ENCODE assay signal across 13 cellular contexts in the genomic region with DNA sequence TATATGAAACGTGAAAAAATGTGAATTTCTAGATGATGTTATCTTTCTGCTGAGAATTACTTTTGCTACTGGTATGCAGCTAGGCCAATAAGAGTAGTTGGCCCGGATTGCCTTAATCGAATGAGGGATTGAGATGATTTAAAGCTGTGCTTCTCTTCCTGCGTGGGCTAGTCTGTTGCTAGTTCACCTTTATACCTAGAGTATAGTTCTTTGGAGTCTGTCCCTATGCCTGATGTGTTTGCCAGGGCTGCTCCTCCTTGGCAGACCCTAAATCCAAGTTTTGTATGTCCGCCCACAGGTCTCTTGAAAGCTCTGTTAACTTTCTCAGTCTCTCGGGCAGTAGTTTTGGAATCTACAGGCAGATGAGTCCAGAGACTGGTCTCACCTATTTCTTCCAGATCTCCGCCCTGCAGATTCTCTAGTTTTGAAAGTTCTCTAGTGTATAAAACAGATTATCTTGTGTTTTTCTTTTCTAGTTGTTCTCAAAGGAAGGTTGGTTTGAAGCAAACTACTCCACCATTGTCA.
DNase-seq lines count a peak whose midpoint lies in the region; ATAC-seq and TF ChIP-seq lines count a peak whose summit lies in the region.
"Had no signal": no experiment of that assay in that cellular context is flagged by ENCODE, and none has a peak within 500 bp of the region (broad histone marks: within the 10 kb centered on the region; RNA-seq: fewer than 3 reads in every experiment).

No MANE protein-coding gene starts in this region.

- H3K9me3 Mint-ChIP-seq in CD8-positive, alpha-beta T cell: peaks cover under 1% of the 10 kb centered on the region

- ATAC-seq in GM18517 (IDR thresholded peaks at IDR 0.05; ENCODE audit: unreplicated experiment): peak; percentile 8
- peak; percentile 14 for ATAC-seq in HG02759 (IDR thresholded peaks at IDR 0.05; ENCODE audit: unreplicated experiment)
- no peak for ATAC-seq in CD8-positive, alpha-beta T cell

- H3K27me3 ChIP-seq in adrenal gland (no peaks in the 10 kb centered on the region), sigmoid colon (no peaks in the 10 kb centered on the region)
- H3K27me3 ChIP-seq in CD8-positive, alpha-beta T cell (ENCODE audit: insufficient read depth, low read length): no peaks in the 10 kb centered on the region

- TF ChIP-seq CTCF in adrenal gland (IDR thresholded peaks at IDR 0.05) (no peak), sigmoid colon (IDR thresholded peaks at IDR 0.05) (no peak)
- TF ChIP-seq CTCF in CD8-positive, alpha-beta T cell (IDR thresholded peaks at IDR 0.05): no peak

- POLR2A ChIA-PET in CD8-positive, alpha-beta T cell (lab: Charles Lee): no interaction called here

- intact Hi-C loops in adrenal gland (cut with DNase I) (no loop called here), sigmoid colon (cut with DNase I) (no loop called here)
- intact Hi-C loops in CD8-positive, alpha-beta T cell (cut with DNase I, micrococcal nuclease): no loop called here

- TF ChIP-seq POLR2A in adrenal gland (IDR thresholded peaks at IDR 0.05) (no peak), sigmoid colon (IDR thresholded peaks at IDR 0.05) (no peak), erythroblast (IDR thresholded peaks at IDR 0.05; ENCODE audit: low read length) (no peak)

- no peak for TF ChIP-seq EP300 in sigmoid colon (IDR thresholded peaks at IDR 0.05)

- peak overlapping the region; percentile 24 to 51 (median 34) for H3K27ac ChIP-seq in adrenal gland
- H3K27ac ChIP-seq in sigmoid colon: peak overlapping the region; percentile 25 to 36 (median 32)
- no peak overlapping the region for H3K27ac ChIP-seq in substantia nigra (ENCODE audit: low read depth, low read length, poor library complexity, severe bottlenecking)
- H3K27ac ChIP-seq in CD8-positive, alpha-beta T cell (ENCODE audit: low read depth, low read length): no peak overlapping the region

- DNase-seq in adrenal gland (no peak), sigmoid colon (no peak), substantia nigra (lab: John Stamatoyannopoulos, UW) (no peak), erythroblast (lab: John Stamatoyannopoulos, UW) (no peak), AG08396 (ENCODE audit: low spot score) (no peak)
- DNase-seq in CD8-positive, alpha-beta T cell: no peak
- DNase-seq: Calu3; effector CD4-positive, alpha-beta T cell; naive thymus-derived CD4-positive, alpha-beta T cell; NCI-H1105 treated with DMSO at 0.1 percent for 48 hours; T-helper 2 cell had no signal

- no peaks in the 10 kb centered on the region for H3K27me3 Mint-ChIP-seq in CD8-positive, alpha-beta T cell (ENCODE audit: low read depth)
- H3K27me3 Mint-ChIP-seq: naive thymus-derived CD4-positive, alpha-beta T cell had no signal

- H3K9me3 ChIP-seq in adrenal gland (replicated peaks in 1 of 3) (no peaks in the 10 kb centered on the region), sigmoid colon (no peaks in the 10 kb centered on the region)
- no peaks in the 10 kb centered on the region for H3K9me3 ChIP-seq in CD8-positive, alpha-beta T cell (ENCODE audit: low read length)

- WGBS in adrenal gland, 4 donors: 82 to 94% (median 89%) methylated on average over 7 of the region's 7 CpGs
- 90 to 93% methylated on average over 7 of the region's 7 CpGs for WGBS in sigmoid colon, 2 donors

- no peak overlapping the region for H3K27ac Mint-ChIP-seq in CD8-positive, alpha-beta T cell

- CTCF ChIA-PET in CD8-positive, alpha-beta T cell (lab: Charles Lee): no interaction called here

- H3K4me3 ChIP-seq in adrenal gland: no peak overlapping the region
- no peak overlapping the region for H3K4me3 ChIP-seq in sigmoid colon
- no peak overlapping the region for H3K4me3 ChIP-seq in CD8-positive, alpha-beta T cell (ENCODE audit: low read depth, low read length)

- H3K36me3 ChIP-seq in adrenal gland (replicated peaks in 1 of 2): no peaks in the 10 kb centered on the region
- H3K36me3 ChIP-seq in sigmoid colon: no peaks in the 10 kb centered on the region
- H3K36me3 ChIP-seq in CD8-positive, alpha-beta T cell (ENCODE audit: insufficient read depth, low read length): no peaks in the 10 kb centered on the region

- H3K36me3 Mint-ChIP-seq in CD8-positive, alpha-beta T cell: peaks cover 30% of the 10 kb centered on the region

- H3K4me1 Mint-ChIP-seq in CD8-positive, alpha-beta T cell (ENCODE audit: low read depth): peaks cover 50% of the 10 kb centered on the region

- H3K4me1 ChIP-seq in adrenal gland (replicated peaks in 1 of 2) (peaks cover 31 to 64% of the 10 kb centered on the region in 2 donors), sigmoid colon (peaks cover 0 to 43% (median 19%) of the 10 kb centered on the region in 4 donors)
- no peaks in the 10 kb centered on the region for H3K4me1 ChIP-seq in CD8-positive, alpha-beta T cell (ENCODE audit: insufficient read depth, low read length)

- no peak overlapping the region for H3K4me3 Mint-ChIP-seq in CD8-positive, alpha-beta T cell

Comparison
In these comparisons a context has a peak if more than half of its experiments do, and no peak if none do; other contexts are left out.
1. H3K27ac ChIP-seq: peak in adrenal gland (5 of 5) and sigmoid colon (4 of 4); none in substantia nigra (single experiment) and CD8-positive, alpha-beta T cell (single experiment).